ENCODE assay signal across 6 cellular contexts in genomic region chr20:9769954-9770353, GRCh38.
"Had no signal": no experiment of that assay in that cellular context is flagged by ENCODE, and none has a peak within 500 bp of the region (broad histone marks: within the 10 kb centered on the region; RNA-seq: fewer than 3 reads in every experiment).

No MANE protein-coding gene starts in this region.

- ATAC-seq: HepG2, K562 had no signal

- H3K27ac ChIP-seq: HL-60 had no signal

- H3K4me3 ChIP-seq: K562 had no signal

- DNase-seq: IMR-90, KBM-7, KG1 had no signal
